ENCODE assay signal across 1 cellular context in genomic region chr2:172995323-172996244, GRCh38.
A peak's percentile ranks its signal among the peaks of the same experiment; 100 is the strongest.
TF ChIP-seq lines count a peak whose summit lies in the region.

No MANE protein-coding gene starts in this region.

TF ChIP-seq in HepG2, 621 proteins besides CTCF, POLR2A, EP300 and RAD21 (continued from another document and continues in another):
- TF ChIP-seq ZNF18 (CRISPR knock-in tag; IDR thresholded peaks at IDR 0.05; ENCODE audit: insufficient replicate concordance): no peak
- TF ChIP-seq ZNF550 (CRISPR knock-in tag; IDR thresholded peaks at IDR 0.05; ENCODE audit: borderline replicate concordance): no peak
- TF ChIP-seq ZBTB4 (CRISPR knock-in tag; IDR thresholded peaks at IDR 0.05; ENCODE audit: borderline replicate concordance): no peak
- no peak for TF ChIP-seq XBP1 (CRISPR knock-in tag; IDR thresholded peaks at IDR 0.05)
- TF ChIP-seq NFRKB (IDR thresholded peaks at IDR 0.05): no peak
- TF ChIP-seq SALL2 (CRISPR knock-in tag; IDR thresholded peaks at IDR 0.05): no peak
- TF ChIP-seq MATR3 (CRISPR knock-in tag; IDR thresholded peaks at IDR 0.05): no peak
- TF ChIP-seq ELF1 (CRISPR knock-in tag; IDR thresholded peaks at IDR 0.05): no peak
- TF ChIP-seq ZNF761 (CRISPR knock-in tag; conservative IDR thresholded peaks at IDR 0.05): no peak
- TF ChIP-seq CBX5 (CRISPR knock-in tag; IDR thresholded peaks at IDR 0.05; ENCODE audit: borderline replicate concordance): no peak
- no peak for TF ChIP-seq LBX2 (CRISPR knock-in tag; IDR thresholded peaks at IDR 0.05; ENCODE audit: borderline replicate concordance)
- no peak for TF ChIP-seq ZBTB7B (CRISPR knock-in tag; IDR thresholded peaks at IDR 0.05)
- TF ChIP-seq ERF (CRISPR knock-in tag; IDR thresholded peaks at IDR 0.05): no peak
- no peak for TF ChIP-seq ZUFSP (CRISPR knock-in tag; IDR thresholded peaks at IDR 0.05; ENCODE audit: borderline replicate concordance)
- TF ChIP-seq ZFAT (CRISPR knock-in tag; conservative IDR thresholded peaks at IDR 0.05): no peak
- no peak for TF ChIP-seq ZBTB49 (CRISPR knock-in tag; IDR thresholded peaks at IDR 0.05; ENCODE audit: borderline replicate concordance)
- no peak for TF ChIP-seq ZFP1 (CRISPR knock-in tag; IDR thresholded peaks at IDR 0.05)
- TF ChIP-seq FOXO1 (CRISPR knock-in tag; IDR thresholded peaks at IDR 0.05): no peak
- no peak for TF ChIP-seq HMGXB3 (CRISPR knock-in tag; IDR thresholded peaks at IDR 0.05; ENCODE audit: borderline replicate concordance)
- no peak for TF ChIP-seq ZNF614 (CRISPR knock-in tag; IDR thresholded peaks at IDR 0.05; ENCODE audit: borderline replicate concordance)
- no peak for TF ChIP-seq USF2 (IDR thresholded peaks at IDR 0.05; ENCODE audit: low read depth, low read length)
- TF ChIP-seq USF2 (CRISPR knock-in tag; IDR thresholded peaks at IDR 0.05; ENCODE audit: borderline replicate concordance): peak; percentile 52; the same call in 1 of the 2 replicates
- no peak for TF ChIP-seq GPN1 (CRISPR knock-in tag; IDR thresholded peaks at IDR 0.05; ENCODE audit: borderline replicate concordance)
- TF ChIP-seq GRHL1 (CRISPR knock-in tag; conservative IDR thresholded peaks at IDR 0.05): no peak
- no peak for TF ChIP-seq ATF7 (IDR thresholded peaks at IDR 0.05)
- TF ChIP-seq ATF7 (CRISPR knock-in tag; IDR thresholded peaks at IDR 0.05): no peak
- no peak for TF ChIP-seq ZNF10 (CRISPR knock-in tag; IDR thresholded peaks at IDR 0.05; ENCODE audit: borderline replicate concordance, low read depth)
- no peak for TF ChIP-seq HNRNPUL1 (IDR thresholded peaks at IDR 0.05; ENCODE audit: low read depth, low read length)
- no peak for TF ChIP-seq NBN (conservative IDR thresholded peaks at IDR 0.05)
- TF ChIP-seq BCL6 (CRISPR knock-in tag; IDR thresholded peaks at IDR 0.05): peak; percentile 53; the same call in 1 of the 2 replicates
- no peak for TF ChIP-seq ATF4 (CRISPR knock-in tag; IDR thresholded peaks at IDR 0.05)
- TF ChIP-seq DMTF1 (CRISPR knock-in tag; IDR thresholded peaks at IDR 0.05): no peak
- TF ChIP-seq ATF7-NPFF (CRISPR knock-in tag; IDR thresholded peaks at IDR 0.05; ENCODE audit: low read depth): no peak
